Comparison of ENCODE assay signal across 18 cellular contexts in the genomic region with DNA sequence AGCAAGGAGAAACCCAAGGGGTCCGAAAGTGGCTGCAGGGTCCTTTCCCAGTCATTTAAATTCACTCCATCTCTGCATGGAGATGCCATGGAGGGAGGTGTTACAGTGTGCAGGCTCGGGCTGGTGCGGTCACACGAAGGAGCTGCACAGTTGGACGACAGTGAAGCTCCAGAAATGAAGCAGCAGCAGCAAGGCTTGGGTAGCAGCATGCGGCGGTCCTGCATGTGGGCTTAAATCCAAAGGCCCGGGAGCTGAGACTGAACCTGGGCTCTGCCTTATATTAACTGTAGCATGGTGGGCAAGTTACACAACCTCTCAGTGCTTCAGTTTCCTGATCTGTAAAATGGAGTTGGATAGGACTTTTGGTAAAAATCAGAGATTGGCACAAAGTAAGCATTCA.
"Had no signal": no experiment of that assay in that cellular context is flagged by ENCODE, and none has a peak within 500 bp of the region (broad histone marks: within the 10 kb centered on the region; RNA-seq: fewer than 3 reads in every experiment).

No MANE protein-coding gene starts in this region.

- DNase-seq: stimulated activated CD4-positive, alpha-beta T cell treated with anti-CD3 and anti-CD28 coated beads, Interleukin-2, amount 100 ng/mL, for 48 hours; stimulated activated CD4-positive, alpha-beta T cell treated with anti-CD3 and anti-CD28 coated beads, Interleukin-4, amount 100 ng/mL, for 1 hour; stimulated activated CD4-positive, alpha-beta T cell treated with anti-CD3 and anti-CD28 coated beads, Interleukin-4, amount 100 ng/mL, for 24 hours; stimulated activated CD4-positive, alpha-beta T cell treated with anti-CD3 and anti-CD28 coated beads, Interleukin-4, amount 100 ng/mL, for 4 hours; stimulated activated CD8-positive, alpha-beta memory T cell treated with anti-CD3 and anti-CD28 coated beads, Interleukin-4, amount 100 ng/mL, for 48 hours; stimulated activated naive B cell treated with anti-CD40 and anti-IgM and Interleukin-4, amounts not matched to agents 10 μg/mL and 1 μg/mL and 100 μg/mL, for 72 hours; stimulated activated naive CD4-positive, alpha-beta T cell; stimulated activated naive CD4-positive, alpha-beta T cell treated with Interleukin-2 at 50 U/mL for 16 hours; stimulated activated naive CD8-positive, alpha-beta T cell treated with anti-CD3 and anti-CD28 coated beads, Interleukin-15, amount 100 ng/mL, for 72 hours; stimulated activated naive CD8-positive, alpha-beta T cell treated with anti-CD3 and anti-CD28 coated beads, Interleukin-15, Interleukin-2, amounts not matched to agents 100 U/mL and 50 U/mL, for 24 hours; stomach; testis; thyroid gland; tibial artery; transverse colon; trophoblast cell; upper lobe of right lung; uterus had no signal
